13 cellular contexts compared by ENCODE assay signal in genomic region chr4:141417387-141417786, GRCh38.
"Had no signal": no experiment of that assay in that cellular context is flagged by ENCODE, and none has a peak within 500 bp of the region (broad histone marks: within the 10 kb centered on the region; RNA-seq: fewer than 3 reads in every experiment).

No MANE protein-coding gene starts in this region.

- H3K36me3 ChIP-seq: esophagus squamous epithelium, tibial nerve had no signal

- DNase-seq: activated naive CD4-positive, alpha-beta T cell treated with anti-CD3 and anti-CD28 coated beads, Interleukin-2, amount 50 U/mL, for 16 hours; activated T-cell treated with anti-CD3 and anti-CD28 coated beads, Interleukin-2, amount 50 U/mL, for 1 hour; anterior cingulate cortex; esophagus squamous epithelium; left cardiac atrium; naive B cell; right cardiac atrium; T-helper 17 cell had no signal

- H3K27ac ChIP-seq: esophagus squamous epithelium, tibial nerve had no signal

- H3K4me3 ChIP-seq: esophagus squamous epithelium, lung, tibial nerve had no signal

- ATAC-seq: activated CD4-positive, CD25-positive, alpha-beta regulatory T cell treated with anti-CD3 and anti-CD28 coated beads, Interleukin-2, amount 50 U/mL, for 24 hours; stimulated activated effector memory CD8-positive, alpha-beta T cell treated with anti-CD3 and anti-CD28 coated beads, Interleukin-12 subunit alpha, Interleukin-12 subunit beta, amount 100 ng/mL, for 72 hours; T-helper 17 cell had no signal

- H3K9me3 ChIP-seq: esophagus squamous epithelium, tibial nerve had no signal

- FAIRE-seq: colon had no signal

- H3K27me3 ChIP-seq: esophagus squamous epithelium, tibial nerve had no signal
